Comparison of ENCODE assay signal across 20 cellular contexts in genomic region chr11:120524536-120525085, GRCh38. TPM values are rescaled to one million over a fixed set of nuclear protein-coding genes. Genes with fewer than 3 reads are reported as not detected.
DNase-seq lines count a peak whose midpoint lies in the region; ATAC-seq, FAIRE-seq and TF ChIP-seq lines count a peak whose summit lies in the region.
"Had no signal": no experiment of that assay in that cellular context is flagged by ENCODE, and none has a peak within 500 bp of the region (broad histone marks: within the 10 kb centered on the region; RNA-seq: fewer than 3 reads in every experiment).

No MANE protein-coding gene starts in this region.

- H3K27ac Mint-ChIP-seq in Caco-2 (ENCODE audit: unreplicated experiment) (peak overlapping the region; percentile 80), MCF 10A (ENCODE audit: low read depth, unreplicated experiment) (no peak overlapping the region)
- H3K27ac Mint-ChIP-seq in stimulated activated effector memory CD8-positive, alpha-beta T cell treated with anti-CD3 and anti-CD28 coated beads, Interleukin-12 subunit alpha, Interleukin-12 subunit beta, amount 100 ng/mL, for 72 hours: no peak overlapping the region
- H3K27ac Mint-ChIP-seq: CD4-positive, alpha-beta memory T cell; HFFc6 had no signal

- H3K4ac ChIP-seq in mesendoderm (ENCODE audit: low read depth, low read length): no peak overlapping the region

- H3K79me2 ChIP-seq in mesendoderm (ENCODE audit: control insufficient read depth, insufficient read depth, low read length): no peaks in the 10 kb centered on the region

- H3K27ac ChIP-seq in mesendoderm (ENCODE audit: low read depth, low read length): no peak overlapping the region
- H3K27ac ChIP-seq: A549; BLaER1 treated with 17β-estradiol and CSF1 and Interleukin-3, amounts not matched to agents 10 nM and 100 nM had no signal

- no peak overlapping the region for H3K4me2 ChIP-seq in mesendoderm (ENCODE audit: low read length)
- H3K4me2 ChIP-seq: A549 had no signal

- H3K9me3 Mint-ChIP-seq in Caco-2 (ENCODE audit: unreplicated experiment) (no peaks in the 10 kb centered on the region), MCF 10A (ENCODE audit: unreplicated experiment) (no peaks in the 10 kb centered on the region)
- H3K9me3 Mint-ChIP-seq in stimulated activated effector memory CD8-positive, alpha-beta T cell treated with anti-CD3 and anti-CD28 coated beads, Interleukin-12 subunit alpha, Interleukin-12 subunit beta, amount 100 ng/mL, for 72 hours: no peaks in the 10 kb centered on the region
- H3K9me3 Mint-ChIP-seq: HFFc6 had no signal

- H3K9me3 ChIP-seq in Caco-2: no peaks in the 10 kb centered on the region
- H3K9me3 ChIP-seq: A549; BLaER1 treated with 17β-estradiol and CSF1 and Interleukin-3, amounts not matched to agents 10 nM and 100 nM had no signal

- H2AK5ac ChIP-seq in mesendoderm (ENCODE audit: low read length): no peak overlapping the region

- no peak overlapping the region for H3K4me3 ChIP-seq in Caco-2 (ENCODE audit: low read depth, low read length)
- no peak overlapping the region for H3K4me3 ChIP-seq in bronchial epithelial cell (ENCODE audit: low read depth, low read length)
- H3K4me3 ChIP-seq in mesendoderm (ENCODE audit: low read length): no peak overlapping the region
- H3K4me3 ChIP-seq: A549; BLaER1 treated with 17β-estradiol and CSF1 and Interleukin-3, amounts not matched to agents 10 nM and 100 nM had no signal

- no peak overlapping the region for H2BK5ac ChIP-seq in mesendoderm (ENCODE audit: low read length)

- peak; percentile 5 for ATAC-seq in stimulated activated effector memory CD8-positive, alpha-beta T cell treated with anti-CD3 and anti-CD28 coated beads, Interleukin-12 subunit alpha, Interleukin-12 subunit beta, amount 100 ng/mL, for 72 hours
- ATAC-seq: A549 had no signal

- no peak overlapping the region for H4K8ac ChIP-seq in mesendoderm (ENCODE audit: low read depth, low read length)

- H3K56ac ChIP-seq in mesendoderm (ENCODE audit: low read length): no peak overlapping the region

- DNase-seq in Caco-2 (no peak), bronchial epithelial cell (ENCODE audit: low read depth) (no peak), mesendoderm (no peak), germinal center (ENCODE audit: low spot score) (no peak), AG08396 (ENCODE audit: low spot score) (no peak), MCF 10A (ENCODE audit: unreplicated experiment) (no peak)
- DNase-seq in stimulated activated effector memory CD8-positive, alpha-beta T cell treated with anti-CD3 and anti-CD28 coated beads, Interleukin-12 subunit alpha, Interleukin-12 subunit beta, amount 100 ng/mL, for 72 hours (ENCODE audit: low spot score in 2 of 2): no peak
- DNase-seq: CD4-positive, alpha-beta memory T cell; COR-L47; DND-41; GDM1; GOT3; HCEC 1CT; HFFc6; KG1 had no signal

- H2BK120ac ChIP-seq in mesendoderm (ENCODE audit: low read depth, low read length): no peak overlapping the region

- POLR2A ChIA-PET in Caco-2 (lab: Charles Lee) (no interaction called here), MCF 10A (lab: Yijun Ruan, JAX) (no interaction called here)

- H2BK15ac ChIP-seq in mesendoderm (replicated peaks; ENCODE audit: low read depth): no peak overlapping the region

- TF ChIP-seq CTCF in Caco-2 (IDR thresholded peaks at IDR 0.05; ENCODE audit: insufficient read depth in 1 of 2, low read depth in 1 of 2, low read length in 1 of 2, severe bottlenecking in 1 of 2, unreplicated experiment in 1 of 2): no peak
- TF ChIP-seq CTCF in bronchial epithelial cell (IDR thresholded peaks at IDR 0.05; ENCODE audit: insufficient read depth, low read length, severe bottlenecking): no peak
- TF ChIP-seq CTCF in MCF 10A (IDR thresholded peaks at IDR 0.05; ENCODE audit: unreplicated experiment): no peak

- WGBS in mesendoderm (ENCODE audit: extremely low coverage, insufficient coverage, low lambda C conversion rate): no CpG with 5 or more reads among the region's 9 CpGs

- no peak overlapping the region for H3K18ac ChIP-seq in mesendoderm (ENCODE audit: low read length)

- CTCF ChIA-PET in Caco-2 (lab: Charles Lee): interaction anchor here (0.6 to 2.0 kb wide), 3 partner anchors 131 to 160 kb away, joined by 3 to 6 read pairs (median 3); no protein-coding TSS in a partner anchor
- CTCF ChIA-PET in MCF 10A (lab: Yijun Ruan, JAX): no interaction called here

- no peaks in the 10 kb centered on the region for H3K79me1 ChIP-seq in mesendoderm (ENCODE audit: low read length)

- BruUV-seq in Caco-2 (replicated peaks; lab: Mats Ljungman, UMichigan) (no TSS peak), MCF 10A (replicated peaks; lab: Mats Ljungman, UMichigan) (no TSS peak)

- FAIRE-seq in bronchial epithelial cell (lab: Jason Lieb, UNC): peak; percentile 85
- FAIRE-seq: A549, GM12892 had no signal

- H3K27me3 ChIP-seq in Caco-2 (replicated peaks; ENCODE audit: control insufficient read depth, insufficient read depth, low read length) (no peaks in the 10 kb centered on the region), bronchial epithelial cell (ENCODE audit: control insufficient read depth, insufficient read depth, low read length) (peaks cover 2% of the 10 kb centered on the region), mesendoderm (ENCODE audit: insufficient read depth, low read length, poor library complexity) (no peaks in the 10 kb centered on the region)
- H3K27me3 ChIP-seq: BLaER1 treated with 17β-estradiol and CSF1 and Interleukin-3, amounts not matched to agents 10 nM and 100 nM had no signal

- intact Hi-C loops in Caco-2 (cut with micrococcal nuclease; ENCODE audit: unreplicated experiment): loop anchor here (5.0 kb wide), 2 partner anchors 88 to 148 kb away; no protein-coding TSS in a partner anchor
- intact Hi-C loops in MCF 10A (cut with micrococcal nuclease): no loop called here

- peaks cover 42% of the 10 kb centered on the region for H3K4me1 Mint-ChIP-seq in Caco-2 (ENCODE audit: low read depth, unreplicated experiment)
- H3K4me1 Mint-ChIP-seq in stimulated activated effector memory CD8-positive, alpha-beta T cell treated with anti-CD3 and anti-CD28 coated beads, Interleukin-12 subunit alpha, Interleukin-12 subunit beta, amount 100 ng/mL, for 72 hours: no peaks in the 10 kb centered on the region
- no peaks in the 10 kb centered on the region for H3K4me1 Mint-ChIP-seq in MCF 10A (ENCODE audit: insufficient read depth, unreplicated experiment)
- H3K4me1 Mint-ChIP-seq: CD4-positive, alpha-beta memory T cell; IgD-negative memory B cell had no signal

- peak overlapping the region; percentile 50 for H3K23ac ChIP-seq in mesendoderm (ENCODE audit: low read length)

- no peak overlapping the region for H3K4me3 Mint-ChIP-seq in Caco-2 (ENCODE audit: unreplicated experiment)
- no peak overlapping the region for H3K4me3 Mint-ChIP-seq in stimulated activated effector memory CD8-positive, alpha-beta T cell treated with anti-CD3 and anti-CD28 coated beads, Interleukin-12 subunit alpha, Interleukin-12 subunit beta, amount 100 ng/mL, for 72 hours
- H3K4me3 Mint-ChIP-seq in MCF 10A (ENCODE audit: unreplicated experiment): no peak overlapping the region
- H3K4me3 Mint-ChIP-seq: CD4-positive, alpha-beta memory T cell; HFFc6; IgD-negative memory B cell had no signal

- H3K27me3 Mint-ChIP-seq in Caco-2 (ENCODE audit: insufficient read depth, unreplicated experiment): no peaks in the 10 kb centered on the region
- H3K27me3 Mint-ChIP-seq in MCF 10A (ENCODE audit: insufficient read depth, unreplicated experiment): peaks cover 7% of the 10 kb centered on the region

- H4K5ac ChIP-seq in mesendoderm (ENCODE audit: low read length): no peak overlapping the region

- H3K4me1 ChIP-seq in Caco-2 (peaks cover 43% of the 10 kb centered on the region), mesendoderm (ENCODE audit: control insufficient read depth, low read depth, low read length) (peaks cover 2% of the 10 kb centered on the region)
- H3K4me1 ChIP-seq: A549 had no signal

- H3K36me3 ChIP-seq in Caco-2 (ENCODE audit: control insufficient read depth, insufficient read depth, low read length) (no peaks in the 10 kb centered on the region), bronchial epithelial cell (ENCODE audit: control insufficient read depth, insufficient read depth, low read length) (no peaks in the 10 kb centered on the region), mesendoderm (ENCODE audit: control insufficient read depth, insufficient read depth, low read length) (no peaks in the 10 kb centered on the region)
- H3K36me3 ChIP-seq: BLaER1 treated with 17β-estradiol and CSF1 and Interleukin-3, amounts not matched to agents 10 nM and 100 nM had no signal

- no peak overlapping the region for H3K9ac ChIP-seq in mesendoderm (ENCODE audit: low read length)
- H3K9ac ChIP-seq: BLaER1 treated with 17β-estradiol and CSF1 and Interleukin-3, amounts not matched to agents 10 nM and 100 nM had no signal

- H3K36me3 Mint-ChIP-seq in Caco-2 (ENCODE audit: insufficient read depth, unreplicated experiment) (no peaks in the 10 kb centered on the region), MCF 10A (ENCODE audit: insufficient read depth, unreplicated experiment) (no peaks in the 10 kb centered on the region)
- H3K36me3 Mint-ChIP-seq in stimulated activated effector memory CD8-positive, alpha-beta T cell treated with anti-CD3 and anti-CD28 coated beads, Interleukin-12 subunit alpha, Interleukin-12 subunit beta, amount 100 ng/mL, for 72 hours: no peaks in the 10 kb centered on the region
- H3K36me3 Mint-ChIP-seq: CD4-positive, alpha-beta memory T cell had no signal

RNA-seq across cellular contexts. Expression of gene GRIK4, which starts 13.1 kb away (rescaled TPM):
- total RNA-seq in Caco-2 (2022) (2.0 and 3.6 TPM in 2 replicates), bronchial epithelial cell (not detected in 2 replicates), MCF 10A (2022) (not detected in 2 replicates)
- polyA plus RNA-seq in mesendoderm (2013, experiment 1 of 2): 1.4 TPM
- polyA plus RNA-seq in mesendoderm (2013, experiment 2 of 2): 1.6 TPM
- total RNA-seq: CD4-positive, alpha-beta memory T cell; HFFc6; HT-29 had no signal
- polyA plus RNA-seq: IgD-negative memory B cell had no signal
